Comparison of ENCODE assay signal across 18 cellular contexts in genomic region chr9:7104625-7105024, GRCh38.
"Had no signal": no experiment of that assay in that cellular context is flagged by ENCODE, and none has a peak within 500 bp of the region (broad histone marks: within the 10 kb centered on the region; RNA-seq: fewer than 3 reads in every experiment).

No MANE protein-coding gene starts in this region.

- H3K79me2 ChIP-seq: hepatocyte had no signal

- ATAC-seq: activated CD8-positive, alpha-beta T cell treated with anti-CD3 and anti-CD28 coated beads, Interleukin-2, amount 10 ng/mL, durations not matched to agents 7 days and 5 days; body of pancreas; naive thymus-derived CD8-positive, alpha-beta T cell had no signal

- H3K4me1 Mint-ChIP-seq: activated CD4-positive, alpha-beta T cell treated with anti-CD3 and anti-CD28 coated beads, Interleukin-2, amount 10 ng/mL, durations not matched to agents 24 days and 14 days; activated naive CD8-positive, alpha-beta T cell treated with anti-CD3 and anti-CD28 coated beads, Interleukin-2, amount 10 ng/mL, durations not matched to agents 7 days and 5 days had no signal

- H3K4me3 ChIP-seq: body of pancreas, coronary artery, hepatocyte, lower lobe of right lung, thyroid gland had no signal

- H3K27me3 ChIP-seq: body of pancreas, hepatocyte, thyroid gland had no signal

- H2AFZ ChIP-seq: hepatocyte had no signal

- H3K9me3 ChIP-seq: body of pancreas, lower lobe of right lung, thyroid gland had no signal

- H3K4me3 Mint-ChIP-seq: activated CD4-positive, alpha-beta T cell treated with anti-CD3 and anti-CD28 coated beads, Interleukin-2, amount 10 ng/mL, durations not matched to agents 24 days and 14 days; activated CD8-positive, alpha-beta T cell treated with anti-CD3 and anti-CD28 coated beads, Interleukin-2, amount 10 ng/mL, durations not matched to agents 7 days and 5 days; activated naive CD8-positive, alpha-beta T cell treated with anti-CD3 and anti-CD28 coated beads, Interleukin-2, amount 10 ng/mL, durations not matched to agents 7 days and 5 days; activated T-cell treated with anti-CD3 and anti-CD28 coated beads, Interleukin-2, amount 50 U/mL, for 24 hours; naive thymus-derived CD8-positive, alpha-beta T cell had no signal

- DNase-seq: activated CD4-positive, alpha-beta T cell treated with anti-CD3 and anti-CD28 coated beads, Interleukin-2, amount 10 ng/mL, durations not matched to agents 24 days and 14 days; activated CD8-positive, alpha-beta T cell treated with anti-CD3 and anti-CD28 coated beads, Interleukin-2, amount 10 ng/mL, durations not matched to agents 7 days and 5 days; activated naive CD4-positive, alpha-beta T cell treated with Interleukin-2 at 50 U/mL for 16 hours; activated naive CD8-positive, alpha-beta T cell treated with anti-CD3 and anti-CD28 coated beads, Interleukin-2, amount 10 ng/mL, durations not matched to agents 7 days and 5 days; activated T-cell treated with anti-CD3 and anti-CD28 coated beads, Interleukin-2, amount 50 U/mL, for 24 hours; body of pancreas; lower lobe of right lung; naive thymus-derived CD8-positive, alpha-beta T cell; stimulated activated CD4-positive, alpha-beta T cell treated with anti-CD3 and anti-CD28 coated beads, Interleukin-2, amount 100 ng/mL, for 24 hours; stimulated activated naive CD4-positive, alpha-beta T cell treated with Interleukin-2 at 50 U/mL for 16 hours; T-helper 1 cell; T-helper 9 cell; thyroid gland had no signal

- H3K27me3 Mint-ChIP-seq: activated CD4-positive, alpha-beta T cell treated with anti-CD3 and anti-CD28 coated beads, Interleukin-2, amount 10 ng/mL, durations not matched to agents 24 days and 14 days; activated naive CD8-positive, alpha-beta T cell treated with anti-CD3 and anti-CD28 coated beads, Interleukin-2, amount 10 ng/mL, durations not matched to agents 7 days and 5 days; activated T-cell treated with anti-CD3 and anti-CD28 coated beads, Interleukin-2, amount 50 U/mL, for 24 hours; naive thymus-derived CD8-positive, alpha-beta T cell had no signal

- H3K4me2 ChIP-seq: hepatocyte had no signal

- H3K9me3 Mint-ChIP-seq: activated naive CD8-positive, alpha-beta T cell treated with anti-CD3 and anti-CD28 coated beads, Interleukin-2, amount 10 ng/mL, durations not matched to agents 7 days and 5 days; activated T-helper 2 cell treated with anti-CD3 and anti-CD28 coated beads, Interferon-gamma antibody, Interleukin-2, Interleukin-4, amounts not matched to agents 10 μg/mL and 5 μg/mL and 100 μg/mL, durations not matched to agents 14 hours and 24 hours and 36 hours had no signal

- H3K4me1 ChIP-seq: body of pancreas, lower lobe of right lung, thyroid gland had no signal

- H3K27ac Mint-ChIP-seq: activated CD4-positive, alpha-beta T cell treated with anti-CD3 and anti-CD28 coated beads, Interleukin-2, amount 10 ng/mL, durations not matched to agents 24 days and 14 days; activated CD8-positive, alpha-beta T cell treated with anti-CD3 and anti-CD28 coated beads, Interleukin-2, amount 10 ng/mL, durations not matched to agents 7 days and 5 days; activated naive CD8-positive, alpha-beta T cell treated with anti-CD3 and anti-CD28 coated beads, Interleukin-2, amount 10 ng/mL, durations not matched to agents 7 days and 5 days; activated T-cell treated with anti-CD3 and anti-CD28 coated beads, Interleukin-2, amount 50 U/mL, for 24 hours; activated T-helper 2 cell treated with anti-CD3 and anti-CD28 coated beads, Interferon-gamma antibody, Interleukin-2, Interleukin-4, amounts not matched to agents 10 μg/mL and 5 μg/mL and 100 μg/mL, durations not matched to agents 14 hours and 24 hours and 36 hours had no signal

- FAIRE-seq: endometrium, urothelium cell line had no signal

- H3K27ac ChIP-seq: body of pancreas, coronary artery, hepatocyte, lower lobe of right lung, thyroid gland had no signal
